Comparison of ENCODE assay signal across 16 cellular contexts in genomic region chr2:112679484-112679883, GRCh38. TPM values are rescaled to one million over a fixed set of nuclear protein-coding genes. Genes with fewer than 3 reads are reported as not detected.
A peak's percentile ranks its signal among the peaks of the same experiment; 100 is the strongest.
DNase-seq lines count a peak whose midpoint lies in the region; FAIRE-seq and TF ChIP-seq lines count a peak whose summit lies in the region.
"Had no signal": no experiment of that assay in that cellular context is flagged by ENCODE, and none has a peak within 500 bp of the region (broad histone marks: within the 10 kb centered on the region; RNA-seq: fewer than 3 reads in every experiment).

No MANE protein-coding gene starts in this region.

- H2AFZ ChIP-seq in astrocyte (ENCODE audit: low read depth, low read length): no peak overlapping the region
- peak overlapping the region; percentile 85 for H2AFZ ChIP-seq in keratinocyte (ENCODE audit: control insufficient read depth, low read length)

- H3K4me1 ChIP-seq in astrocyte (ENCODE audit: insufficient read depth, low read length) (no peaks in the 10 kb centered on the region), keratinocyte (ENCODE audit: control insufficient read depth, extremely low read depth, insufficient read depth, low read length) (peaks cover 20% of the 10 kb centered on the region)
- H3K4me1 ChIP-seq: Peyer's patch had no signal

- H3K36me3 Mint-ChIP-seq in astrocyte (ENCODE audit: low read depth, unreplicated experiment): no peaks in the 10 kb centered on the region
- H3K36me3 Mint-ChIP-seq: activated naive CD8-positive, alpha-beta T cell had no signal

- no peaks in the 10 kb centered on the region for H3K4me1 Mint-ChIP-seq in astrocyte (ENCODE audit: low read depth, unreplicated experiment)

- H3K4me2 ChIP-seq in astrocyte (ENCODE audit: low read length): no peak overlapping the region
- H3K4me2 ChIP-seq in keratinocyte (ENCODE audit: control insufficient read depth, extremely low read depth, insufficient read depth, low read depth, low read length): peak overlapping the region; percentile 78

- dilution Hi-C loops in keratinocyte (cut with MboI; ENCODE audit: extremely low pct_ligation_motif_present, low sequenced_read_pairs): no loop called here

- no peak overlapping the region for H3K4me3 ChIP-seq in astrocyte (ENCODE audit: insufficient read depth, low read depth, low read length)
- peak overlapping the region in 2 of 3 experiments; percentile 34 to 35 for H3K4me3 ChIP-seq in keratinocyte (ENCODE audit: control insufficient read depth in 2 of 3, extremely low read depth in 1 of 3, insufficient read depth in 2 of 3, low read depth in 1 of 3, low read length in 3 of 3)
- H3K4me3 ChIP-seq: Peyer's patch, suprapubic skin had no signal

- H4K20me1 ChIP-seq in astrocyte (ENCODE audit: insufficient read depth, low read length): no peaks in the 10 kb centered on the region
- H4K20me1 ChIP-seq in keratinocyte (ENCODE audit: control insufficient read depth, extremely low read depth, insufficient read depth, low read length): no peaks in the 10 kb centered on the region

- DNase-seq in DMS 273 (lab: John Stamatoyannopoulos, UW; ENCODE audit: unreplicated experiment): peak; percentile 25
- DNase-seq in DMS 273 treated with DMSO at 0.1 percent for 48 hours (lab: John Stamatoyannopoulos, UW): no peak
- peak; percentile 18 for DNase-seq in astrocyte (ENCODE audit: low read depth)
- DNase-seq in keratinocyte (ENCODE audit: low read depth, low spot score): no peak
- DNase-seq in superior temporal gyrus (ENCODE audit: extremely low spot score): peak; percentile 60
- DNase-seq in stimulated activated CD4-positive, alpha-beta T cell treated with anti-CD3 and anti-CD28 coated beads, Interleukin-2, amount 100 ng/mL, for 48 hours: no peak
- no peak for DNase-seq in activated CD4-positive, alpha-beta T cell treated with anti-CD3 and anti-CD28 coated beads for 1 hour
- DNase-seq in activated CD4-positive, CD25-positive, alpha-beta regulatory T cell treated with anti-CD3 and anti-CD28 coated beads, Interleukin-2, amount 50 U/mL, for 72 hours: no peak
- DNase-seq: dermis blood vessel endothelial cell, NCI-H2029 had no signal

- H3K36me3 ChIP-seq in astrocyte (ENCODE audit: insufficient read depth, low read length) (no peaks in the 10 kb centered on the region), keratinocyte (ENCODE audit: control insufficient read depth in 2 of 2, extremely low read depth in 1 of 2, insufficient read depth in 2 of 2, low read length in 2 of 2) (no peaks in the 10 kb centered on the region)
- H3K36me3 ChIP-seq: Peyer's patch, suprapubic skin had no signal

- peaks cover 21% of the 10 kb centered on the region for H3K27me3 Mint-ChIP-seq in astrocyte (ENCODE audit: low read depth, unreplicated experiment)

- H3K27ac ChIP-seq in astrocyte (ENCODE audit: low read depth, low read length) (no peak overlapping the region), keratinocyte (ENCODE audit: control insufficient read depth, insufficient read depth, low read length) (peak overlapping the region; percentile 74)
- H3K27ac ChIP-seq: 22Rv1, Peyer's patch, suprapubic skin had no signal

- no peak overlapping the region for H3K27ac Mint-ChIP-seq in astrocyte (ENCODE audit: unreplicated experiment)
- H3K27ac Mint-ChIP-seq: activated naive CD8-positive, alpha-beta T cell had no signal

- FAIRE-seq in astrocyte (lab: Jason Lieb, UNC) (no peak), keratinocyte (lab: Jason Lieb, UNC) (peak; percentile 86)
- FAIRE-seq: GM12891 had no signal

- H3K27me3 ChIP-seq in astrocyte (ENCODE audit: insufficient read depth, low read length): no peaks in the 10 kb centered on the region
- no peaks in the 10 kb centered on the region for H3K27me3 ChIP-seq in keratinocyte (ENCODE audit: control insufficient read depth, extremely low read depth, insufficient read depth, low read length)
- H3K27me3 ChIP-seq: Peyer's patch, suprapubic skin had no signal

- H3K9me3 ChIP-seq in astrocyte (ENCODE audit: insufficient read depth, low read depth, low read length) (no peaks in the 10 kb centered on the region), keratinocyte (ENCODE audit: control insufficient read depth, low read depth, low read length) (no peaks in the 10 kb centered on the region)
- H3K9me3 ChIP-seq: Peyer's patch, suprapubic skin had no signal

- TF ChIP-seq CTCF in astrocyte (IDR thresholded peaks at IDR 0.05; ENCODE audit: insufficient read depth, low read depth, low read length): no peak
- TF ChIP-seq CTCF in keratinocyte (optimal IDR thresholded peaks at IDR 0.05 in 1 of 3, IDR thresholded peaks at IDR 0.05 in 1 of 3, conservative IDR thresholded peaks at IDR 0.05 in 1 of 3; ENCODE audit: extremely low read depth in 1 of 3, insufficient read depth in 2 of 3, low read length in 3 of 3): no peak

- H3K9ac ChIP-seq in astrocyte (ENCODE audit: low read length) (no peak overlapping the region), keratinocyte (ENCODE audit: control insufficient read depth, extremely low read depth, insufficient read depth, low read length) (peak overlapping the region; percentile 51)

- no peak overlapping the region for H3K4me3 Mint-ChIP-seq in astrocyte (ENCODE audit: unreplicated experiment)
- H3K4me3 Mint-ChIP-seq: activated naive CD8-positive, alpha-beta T cell had no signal

- no peaks in the 10 kb centered on the region for H3K79me2 ChIP-seq in astrocyte (ENCODE audit: insufficient read depth, low read length)
- no peaks in the 10 kb centered on the region for H3K79me2 ChIP-seq in keratinocyte (ENCODE audit: control insufficient read depth, insufficient read depth, low read length)

- no peaks in the 10 kb centered on the region for H3K9me3 Mint-ChIP-seq in astrocyte (ENCODE audit: unreplicated experiment)

- H3K9me1 ChIP-seq in keratinocyte (ENCODE audit: control insufficient read depth, extremely low read depth, insufficient read depth, low read length): no peaks in the 10 kb centered on the region

RNA-seq across cellular contexts. Expression of gene SLC20A1, which starts 33.7 kb away (rescaled TPM):
- 96.7 and 122 TPM in 2 replicates for total RNA-seq in astrocyte
- polyA plus RNA-seq in keratinocyte: 148 to 415 TPM (median 265 TPM) in 3 replicates
- polyA plus RNA-seq in keratinocyte (2011; ENCODE audit: low read depth): 105 TPM
- polyA plus RNA-seq in keratinocyte (2011; cell fraction: cytosol; rRNA removed): 121 and 155 TPM in 2 replicates
- polyA plus RNA-seq in keratinocyte (2011; cell fraction: nucleus; rRNA removed): 666 and 718 TPM in 2 replicates
- 146 and 277 TPM in 2 replicates for polyA plus RNA-seq in keratinocyte (2012; ENCODE audit: low replicate concordance)
- polyA minus RNA-seq in keratinocyte: 165 to 429 TPM (median 221 TPM) in 3 replicates
- polyA minus RNA-seq in keratinocyte (2011; cell fraction: cytosol; rRNA and poly(A)+ RNA removed): 131 TPM
- 344 and 723 TPM in 2 replicates for polyA minus RNA-seq in keratinocyte (2011; cell fraction: nucleus; rRNA and poly(A)+ RNA removed)

RNA-seq across cellular contexts. Expression of gene NT5DC4, which starts 41.3 kb away (rescaled TPM):
- total RNA-seq in astrocyte: not detected in 2 replicates
- polyA plus RNA-seq in keratinocyte: 0.03 to 1.00 TPM (median 0.07 TPM) in 3 replicates
- not detected for polyA plus RNA-seq in keratinocyte (2011; ENCODE audit: low read depth)
- 0.06 TPM in 1 of 2 replicates, not detected in the other for polyA plus RNA-seq in keratinocyte (2011; cell fraction: cytosol; rRNA removed)
- 0.10 TPM in 1 of 2 replicates, not detected in the other for polyA plus RNA-seq in keratinocyte (2011; cell fraction: nucleus; rRNA removed)
- polyA plus RNA-seq in keratinocyte (2012; ENCODE audit: low replicate concordance): 0.13 TPM in 1 of 2 replicates, not detected in the other
- not detected in 3 replicates for polyA minus RNA-seq in keratinocyte
- polyA minus RNA-seq in keratinocyte (2011; cell fraction: cytosol; rRNA and poly(A)+ RNA removed): not detected
- not detected in 2 replicates for polyA minus RNA-seq in keratinocyte (2011; cell fraction: nucleus; rRNA and poly(A)+ RNA removed)
- total RNA-seq: dermis blood vessel endothelial cell, lung microvascular endothelial cell had no signal

Comparison
In these comparisons a context has a peak if more than half of its experiments do, and no peak if none do; other contexts are left out.
1. DNase-seq: peak in DMS 273 (single experiment), astrocyte (single experiment) and superior temporal gyrus (single experiment); none in DMS 273 treated with DMSO at 0.1 percent for 48 hours (single experiment), keratinocyte (single experiment), stimulated activated CD4-positive, alpha-beta T cell treated with anti-CD3 and anti-CD28 coated beads, Interleukin-2, amount 100 ng/mL, for 48 hours (0 of 2), activated CD4-positive, alpha-beta T cell treated with anti-CD3 and anti-CD28 coated beads for 1 hour (single experiment) and activated CD4-positive, CD25-positive, alpha-beta regulatory T cell treated with anti-CD3 and anti-CD28 coated beads, Interleukin-2, amount 50 U/mL, for 72 hours (single experiment).